ENCODE assay signal across 25 cellular contexts in the genomic region with DNA sequence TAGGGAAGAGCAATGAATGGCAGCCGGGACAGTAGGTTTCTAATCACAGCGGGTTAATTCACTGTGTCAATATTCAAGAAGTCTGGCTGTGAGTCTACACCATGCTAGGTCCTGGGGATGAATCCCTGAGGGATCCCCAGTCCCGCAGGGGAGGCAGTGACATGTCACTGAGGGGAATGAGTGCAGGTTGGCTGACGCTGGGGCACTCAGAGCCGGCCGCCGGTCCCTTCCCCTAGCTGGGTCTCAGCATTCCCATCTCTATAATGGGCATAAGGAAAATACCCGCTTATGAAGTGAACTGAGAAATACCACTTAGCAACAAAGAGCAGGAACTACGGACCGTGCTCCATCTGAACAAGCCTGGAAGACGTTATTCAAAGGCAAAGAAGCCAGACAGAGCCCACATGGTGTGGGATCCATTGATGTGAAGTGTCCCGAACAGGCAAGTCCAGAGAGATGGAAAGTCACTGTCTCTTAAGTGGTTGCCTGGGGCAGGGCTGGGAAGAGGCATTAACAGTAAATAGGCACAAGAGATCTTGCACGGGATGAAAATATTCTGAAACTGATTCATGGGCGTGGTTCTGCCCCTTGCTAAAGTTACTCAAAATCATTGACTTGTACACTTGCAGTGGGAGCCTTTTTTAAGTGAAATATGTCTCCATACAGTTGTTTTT. TPM values are rescaled to one million over a fixed set of nuclear protein-coding genes. Genes with fewer than 3 reads are reported as not detected.
"Had no signal": no experiment of that assay in that cellular context is flagged by ENCODE, and none has a peak within 500 bp of the region (broad histone marks: within the 10 kb centered on the region; RNA-seq: fewer than 3 reads in every experiment).

No MANE protein-coding gene starts in this region.

- H3K4me3 ChIP-seq: colonic mucosa, heart right ventricle, mucosa of descending colon, pancreas, smooth muscle cell, suprapubic skin, thyroid gland had no signal

- H3K4me1 ChIP-seq: colonic mucosa, heart right ventricle, pancreas, suprapubic skin, thyroid gland had no signal

- H3K36me3 Mint-ChIP-seq: naive thymus-derived CD8-positive, alpha-beta T cell; stimulated activated effector memory CD8-positive, alpha-beta T cell treated with anti-CD3 and anti-CD28 coated beads, Interleukin-12 subunit alpha, Interleukin-12 subunit beta, amount 100 ng/mL, for 72 hours had no signal

- H3K27me3 Mint-ChIP-seq: progenitor cell of endocrine pancreas, type B pancreatic cell had no signal

- H3K9me3 Mint-ChIP-seq: endodermal cell; naive thymus-derived CD8-positive, alpha-beta T cell; neural crest cell; stimulated activated effector memory CD8-positive, alpha-beta T cell treated with anti-CD3 and anti-CD28 coated beads, Interleukin-12 subunit alpha, Interleukin-12 subunit beta, amount 100 ng/mL, for 72 hours; type B pancreatic cell had no signal

- ATAC-seq: heart right ventricle; left lobe of liver; mucosa of descending colon; naive thymus-derived CD8-positive, alpha-beta T cell; pancreas; right cardiac atrium; stimulated activated effector memory CD8-positive, alpha-beta T cell treated with anti-CD3 and anti-CD28 coated beads, Interleukin-12 subunit alpha, Interleukin-12 subunit beta, amount 100 ng/mL, for 72 hours; stimulated activated naive CD8-positive, alpha-beta T cell treated with anti-CD3 and anti-CD28 coated beads, Interleukin-15, Interleukin-2, amounts not matched to agents 100 U/mL and 50 U/mL, for 24 hours had no signal

- H3K27me3 ChIP-seq: colonic mucosa, heart right ventricle, pancreas, suprapubic skin, thyroid gland had no signal

- H3K27ac ChIP-seq: colonic mucosa, heart right ventricle, pancreas, suprapubic skin, thyroid gland had no signal

- H3K9me3 ChIP-seq: colonic mucosa, heart right ventricle, mucosa of descending colon, pancreas, suprapubic skin, thyroid gland had no signal

- DNase-seq: colonic mucosa; dermis blood vessel endothelial cell; effector CD4-positive, alpha-beta T cell; endodermal cell; heart right ventricle; hypothalamus; islet precursor cell; mucosa of descending colon; naive thymus-derived CD8-positive, alpha-beta T cell; nucleus accumbens; pancreas; right cardiac atrium; stimulated activated CD4-positive, alpha-beta T cell treated with anti-CD3 and anti-CD28 coated beads, Interleukin-4, amount 100 ng/mL, for 1 hour; stimulated activated CD8-positive, alpha-beta memory T cell treated with anti-CD3 and anti-CD28 coated beads, Interleukin-4, amount 100 ng/mL, for 48 hours; stimulated activated naive CD8-positive, alpha-beta T cell treated with anti-CD3 and anti-CD28 coated beads, Interleukin-15, Interleukin-2, amounts not matched to agents 100 U/mL and 50 U/mL, for 24 hours; thyroid gland had no signal

- H3K4me3 Mint-ChIP-seq: endodermal cell; naive thymus-derived CD8-positive, alpha-beta T cell; neural crest cell; stimulated activated effector memory CD8-positive, alpha-beta T cell treated with anti-CD3 and anti-CD28 coated beads, Interleukin-12 subunit alpha, Interleukin-12 subunit beta, amount 100 ng/mL, for 72 hours; type B pancreatic cell had no signal

- H3K27ac Mint-ChIP-seq: endodermal cell; stimulated activated effector memory CD8-positive, alpha-beta T cell treated with anti-CD3 and anti-CD28 coated beads, Interleukin-12 subunit alpha, Interleukin-12 subunit beta, amount 100 ng/mL, for 72 hours had no signal

- H3K4me1 Mint-ChIP-seq: endodermal cell; neural crest cell; stimulated activated effector memory CD8-positive, alpha-beta T cell treated with anti-CD3 and anti-CD28 coated beads, Interleukin-12 subunit alpha, Interleukin-12 subunit beta, amount 100 ng/mL, for 72 hours had no signal

- H3K36me3 ChIP-seq: colonic mucosa, heart right ventricle, pancreas had no signal

- H3K4me2 ChIP-seq: smooth muscle cell had no signal

RNA-seq across cellular contexts. Expression of a gene that starts 31.9 kb away (rescaled TPM):
- total RNA-seq: naive thymus-derived CD8-positive, alpha-beta T cell had no signal

RNA-seq across cellular contexts. Expression of a gene that starts 53.1 kb away (rescaled TPM):
- total RNA-seq: dermis blood vessel endothelial cell; endothelial cell of umbilical vein; glomerular endothelial cell; naive thymus-derived CD8-positive, alpha-beta T cell; smooth muscle cell had no signal
